Comparison of ENCODE assay signal across 9 cellular contexts in genomic region chr2:119387381-119388129, GRCh38. TPM values are rescaled to one million over a fixed set of nuclear protein-coding genes. Genes with fewer than 3 reads are reported as not detected.
DNase-seq lines count a peak whose midpoint lies in the region; ATAC-seq and TF ChIP-seq lines count a peak whose summit lies in the region.
"Had no signal": no experiment of that assay in that cellular context is flagged by ENCODE, and none has a peak within 500 bp of the region (broad histone marks: within the 10 kb centered on the region; RNA-seq: fewer than 3 reads in every experiment).

No MANE protein-coding gene starts in this region.

- peak; percentile 80 for DNase-seq in GM10266 (ENCODE audit: extremely low spot score)
- DNase-seq in activated T-helper 1 cell treated with anti-CD3 and anti-CD28 coated beads, Interleukin-12 subunit alpha, Interleukin-12 subunit beta, Interleukin-2, Interleukin-4 antibody, amounts not matched to agents 30 ng/mL and 10 ng/mL and 1 ng/mL, durations not matched to agents 14 hours and 24 hours and 36 hours (ENCODE audit: low spot score) = no peak
- DNase-seq in cardiac septum (ENCODE audit: low spot score) = peak; percentile 76
- DNase-seq in retinal pigment epithelial cell (ENCODE audit: low read depth) = peak; percentile 88
- no peak for DNase-seq in DMS153 treated with DMSO at 0.1 percent for 48 hours (lab: John Stamatoyannopoulos, UW; ENCODE audit: unreplicated experiment)
- no peak for DNase-seq in NK-92 (lab: John Stamatoyannopoulos, UW; ENCODE audit: unreplicated experiment)

- peaks cover 23% of the 10 kb centered on the region for H3K27me3 Mint-ChIP-seq in activated T-helper 1 cell treated with anti-CD3 and anti-CD28 coated beads, Interleukin-12 subunit alpha, Interleukin-12 subunit beta, Interleukin-2, Interleukin-4 antibody, amounts not matched to agents 30 ng/mL and 10 ng/mL and 1 ng/mL, durations not matched to agents 14 hours and 24 hours and 36 hours (ENCODE audit: insufficient read depth)

- H3K4me1 Mint-ChIP-seq in activated T-helper 1 cell treated with anti-CD3 and anti-CD28 coated beads, Interleukin-12 subunit alpha, Interleukin-12 subunit beta, Interleukin-2, Interleukin-4 antibody, amounts not matched to agents 30 ng/mL and 10 ng/mL and 1 ng/mL, durations not matched to agents 14 hours and 24 hours and 36 hours (ENCODE audit: low read depth) = peaks cover 10% of the 10 kb centered on the region

- no peak overlapping the region for H3K4me3 ChIP-seq in retinal pigment epithelial cell (ENCODE audit: low read length)

- H3K27ac Mint-ChIP-seq in activated T-helper 1 cell treated with anti-CD3 and anti-CD28 coated beads, Interleukin-12 subunit alpha, Interleukin-12 subunit beta, Interleukin-2, Interleukin-4 antibody, amounts not matched to agents 30 ng/mL and 10 ng/mL and 1 ng/mL, durations not matched to agents 14 hours and 24 hours and 36 hours = peak overlapping the region; percentile 34
- H3K27ac Mint-ChIP-seq: stimulated activated naive CD8-positive, alpha-beta T cell treated with anti-CD3 and anti-CD28 coated beads, Interleukin-15, Interleukin-2, amounts not matched to agents 100 ng/mL and 50 ng/mL, for 24 hours had no signal

- H3K36me3 Mint-ChIP-seq in activated T-helper 1 cell treated with anti-CD3 and anti-CD28 coated beads, Interleukin-12 subunit alpha, Interleukin-12 subunit beta, Interleukin-2, Interleukin-4 antibody, amounts not matched to agents 30 ng/mL and 10 ng/mL and 1 ng/mL, durations not matched to agents 14 hours and 24 hours and 36 hours (ENCODE audit: low read depth) = no peaks in the 10 kb centered on the region

- intact Hi-C loops in activated T-helper 1 cell treated with anti-CD3 and anti-CD28 coated beads, Interleukin-12 subunit alpha, Interleukin-12 subunit beta, Interleukin-2, Interleukin-4 antibody, amounts not matched to agents 30 ng/mL and 10 ng/mL and 1 ng/mL, durations not matched to agents 14 hours and 24 hours and 36 hours (cut with micrococcal nuclease) = loop anchor here (1.0 kb wide), 1 partner anchor 20 kb away; no protein-coding TSS in a partner anchor
- intact Hi-C loops in cardiac septum (cut with DNase I) = no loop called here

- H3K4me3 Mint-ChIP-seq in activated T-helper 1 cell treated with anti-CD3 and anti-CD28 coated beads, Interleukin-12 subunit alpha, Interleukin-12 subunit beta, Interleukin-2, Interleukin-4 antibody, amounts not matched to agents 30 ng/mL and 10 ng/mL and 1 ng/mL, durations not matched to agents 14 hours and 24 hours and 36 hours = no peak overlapping the region
- H3K4me3 Mint-ChIP-seq: stimulated activated naive CD8-positive, alpha-beta T cell treated with anti-CD3 and anti-CD28 coated beads, Interleukin-15, Interleukin-2, amounts not matched to agents 100 ng/mL and 50 ng/mL, for 24 hours had no signal

- H3K9me3 Mint-ChIP-seq in activated T-helper 1 cell treated with anti-CD3 and anti-CD28 coated beads, Interleukin-12 subunit alpha, Interleukin-12 subunit beta, Interleukin-2, Interleukin-4 antibody, amounts not matched to agents 30 ng/mL and 10 ng/mL and 1 ng/mL, durations not matched to agents 14 hours and 24 hours and 36 hours = no peaks in the 10 kb centered on the region
- H3K9me3 Mint-ChIP-seq: stimulated activated naive CD8-positive, alpha-beta T cell treated with anti-CD3 and anti-CD28 coated beads, Interleukin-15, Interleukin-2, amounts not matched to agents 100 ng/mL and 50 ng/mL, for 24 hours had no signal

- TF ChIP-seq CTCF in GM10266 (IDR thresholded peaks at IDR 0.05; ENCODE audit: control insufficient read depth, insufficient read depth, low read depth, missing control alignments) (peak; percentile 13), retinal pigment epithelial cell (conservative IDR thresholded peaks at IDR 0.05; ENCODE audit: low read depth, low read length) (no peak)

- ATAC-seq in GM21367 (IDR thresholded peaks at IDR 0.05; ENCODE audit: unreplicated experiment) (peak; percentile 77), HG03571 (IDR thresholded peaks at IDR 0.05; ENCODE audit: unreplicated experiment) (peak; percentile 66)

RNA-seq across cellular contexts. Expression of gene DBI, which starts 20.8 kb away (rescaled TPM):
- total RNA-seq in activated T-helper 1 cell treated with anti-CD3 and anti-CD28 coated beads, Interleukin-12 subunit alpha, Interleukin-12 subunit beta, Interleukin-2, Interleukin-4 antibody, amounts not matched to agents 30 ng/mL and 10 ng/mL and 1 ng/mL, durations not matched to agents 14 hours and 24 hours and 36 hours = 142 and 146 TPM in 2 replicates
- 251 TPM for total RNA-seq in cardiac septum

RNA-seq across cellular contexts. Expression of gene C2orf76, which starts 20.9 kb away (rescaled TPM):
- total RNA-seq in activated T-helper 1 cell treated with anti-CD3 and anti-CD28 coated beads, Interleukin-12 subunit alpha, Interleukin-12 subunit beta, Interleukin-2, Interleukin-4 antibody, amounts not matched to agents 30 ng/mL and 10 ng/mL and 1 ng/mL, durations not matched to agents 14 hours and 24 hours and 36 hours = 10.3 and 10.7 TPM in 2 replicates
- 11.7 TPM for total RNA-seq in cardiac septum

RNA-seq across cellular contexts. Expression of gene TMEM37, which starts 44.1 kb away (rescaled TPM):
- total RNA-seq in activated T-helper 1 cell treated with anti-CD3 and anti-CD28 coated beads, Interleukin-12 subunit alpha, Interleukin-12 subunit beta, Interleukin-2, Interleukin-4 antibody, amounts not matched to agents 30 ng/mL and 10 ng/mL and 1 ng/mL, durations not matched to agents 14 hours and 24 hours and 36 hours = not detected in 2 replicates
- 1.5 TPM for total RNA-seq in cardiac septum

Comparison
In these comparisons a context has a peak if more than half of its experiments do, and no peak if none do; other contexts are left out.
1. DNase-seq: peak in GM10266 (single experiment), cardiac septum (single experiment) and retinal pigment epithelial cell (single experiment); none in activated T-helper 1 cell treated with anti-CD3 and anti-CD28 coated beads, Interleukin-12 subunit alpha, Interleukin-12 subunit beta, Interleukin-2, Interleukin-4 antibody, amounts not matched to agents 30 ng/mL and 10 ng/mL and 1 ng/mL, durations not matched to agents 14 hours and 24 hours and 36 hours (single experiment), DMS153 treated with DMSO at 0.1 percent for 48 hours (single experiment) and NK-92 (single experiment).